Comparison of ENCODE assay signal across 1 cellular context in the genomic region with DNA sequence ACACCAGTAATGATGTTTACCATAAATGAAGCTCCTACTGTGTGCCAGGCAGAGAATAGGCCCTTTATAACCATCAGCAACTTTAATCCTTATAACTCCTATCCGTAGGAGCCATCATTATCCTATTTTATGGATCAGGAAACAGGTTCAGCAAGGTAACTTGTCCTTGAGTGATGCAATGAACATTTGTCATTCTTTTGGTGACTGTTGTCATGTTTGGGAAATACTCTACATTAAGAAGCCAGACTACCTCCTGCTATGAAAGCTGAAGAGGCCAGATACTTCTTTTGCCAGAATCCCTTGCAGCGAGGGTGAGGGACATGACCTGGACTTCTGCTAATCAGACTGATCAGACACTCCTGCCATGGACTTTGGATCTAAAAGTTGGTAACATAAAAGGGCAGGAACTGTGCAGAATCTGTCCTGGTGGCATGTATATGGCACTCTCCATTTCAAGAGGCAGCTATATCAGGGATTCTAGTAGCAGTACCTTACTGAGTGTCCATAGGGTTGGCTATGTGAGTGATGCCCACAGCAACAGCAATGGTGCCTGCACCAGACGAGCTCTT.
TF ChIP-seq lines count a peak whose summit lies in the region.

No MANE protein-coding gene starts in this region.

TF ChIP-seq in HepG2, 621 proteins besides CTCF, POLR2A, EP300 and RAD21:
- TF ChIP-seq, protein P1, sequence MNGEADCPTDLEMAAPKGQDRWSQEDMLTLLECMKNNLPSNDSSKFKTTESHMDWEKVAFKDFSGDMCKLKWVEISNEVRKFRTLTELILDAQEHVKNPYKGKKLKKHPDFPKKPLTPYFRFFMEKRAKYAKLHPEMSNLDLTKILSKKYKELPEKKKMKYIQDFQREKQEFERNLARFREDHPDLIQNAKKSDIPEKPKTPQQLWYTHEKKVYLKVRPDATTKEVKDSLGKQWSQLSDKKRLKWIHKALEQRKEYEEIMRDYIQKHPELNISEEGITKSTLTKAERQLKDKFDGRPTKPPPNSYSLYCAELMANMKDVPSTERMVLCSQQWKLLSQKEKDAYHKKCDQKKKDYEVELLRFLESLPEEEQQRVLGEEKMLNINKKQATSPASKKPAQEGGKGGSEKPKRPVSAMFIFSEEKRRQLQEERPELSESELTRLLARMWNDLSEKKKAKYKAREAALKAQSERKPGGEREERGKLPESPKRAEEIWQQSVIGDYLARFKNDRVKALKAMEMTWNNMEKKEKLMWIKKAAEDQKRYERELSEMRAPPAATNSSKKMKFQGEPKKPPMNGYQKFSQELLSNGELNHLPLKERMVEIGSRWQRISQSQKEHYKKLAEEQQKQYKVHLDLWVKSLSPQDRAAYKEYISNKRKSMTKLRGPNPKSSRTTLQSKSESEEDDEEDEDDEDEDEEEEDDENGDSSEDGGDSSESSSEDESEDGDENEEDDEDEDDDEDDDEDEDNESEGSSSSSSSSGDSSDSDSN (CRISPR knock-in tag; IDR thresholded peaks at IDR 0.05), result no peak
- TF ChIP-seq CEBPG (CRISPR knock-in tag; IDR thresholded peaks at IDR 0.05) (peak; percentile 23; the same call in 1 of the 2 replicates), CEBPB (IDR thresholded peaks at IDR 0.05; ENCODE audit: borderline replicate concordance, low read depth, low read length) (peak; percentile 30; the same call in 1 of the 2 replicates), MTF1 (CRISPR knock-in tag; IDR thresholded peaks at IDR 0.05) (no peak), HNF4A (CRISPR knock-in tag; IDR thresholded peaks at IDR 0.05) (peak; percentile 53; the same call in 1 of the 2 replicates), AGO2 (optimal IDR thresholded peaks at IDR 0.05; ENCODE audit: low read depth, low read length) (no peak), MBNL3 (CRISPR knock-in tag; conservative IDR thresholded peaks at IDR 0.05) (no peak), PCBP2 (optimal IDR thresholded peaks at IDR 0.05; ENCODE audit: low read depth, low read length, poor library complexity, severe bottlenecking) (no peak), SMAD3 (CRISPR knock-in tag; IDR thresholded peaks at IDR 0.05) (no peak), ZMYM4 (CRISPR knock-in tag; IDR thresholded peaks at IDR 0.05) (no peak), ZNF430 (CRISPR knock-in tag; IDR thresholded peaks at IDR 0.05) (no peak), REXO4 (CRISPR knock-in tag; IDR thresholded peaks at IDR 0.05; ENCODE audit: borderline replicate concordance) (no peak), ZNF598 (CRISPR knock-in tag; IDR thresholded peaks at IDR 0.05; ENCODE audit: borderline replicate concordance) (no peak), SP1 (IDR thresholded peaks at IDR 0.05) (no peak), SP1 (CRISPR knock-in tag; IDR thresholded peaks at IDR 0.05) (no peak)
- TF ChIP-seq, protein P2, sequence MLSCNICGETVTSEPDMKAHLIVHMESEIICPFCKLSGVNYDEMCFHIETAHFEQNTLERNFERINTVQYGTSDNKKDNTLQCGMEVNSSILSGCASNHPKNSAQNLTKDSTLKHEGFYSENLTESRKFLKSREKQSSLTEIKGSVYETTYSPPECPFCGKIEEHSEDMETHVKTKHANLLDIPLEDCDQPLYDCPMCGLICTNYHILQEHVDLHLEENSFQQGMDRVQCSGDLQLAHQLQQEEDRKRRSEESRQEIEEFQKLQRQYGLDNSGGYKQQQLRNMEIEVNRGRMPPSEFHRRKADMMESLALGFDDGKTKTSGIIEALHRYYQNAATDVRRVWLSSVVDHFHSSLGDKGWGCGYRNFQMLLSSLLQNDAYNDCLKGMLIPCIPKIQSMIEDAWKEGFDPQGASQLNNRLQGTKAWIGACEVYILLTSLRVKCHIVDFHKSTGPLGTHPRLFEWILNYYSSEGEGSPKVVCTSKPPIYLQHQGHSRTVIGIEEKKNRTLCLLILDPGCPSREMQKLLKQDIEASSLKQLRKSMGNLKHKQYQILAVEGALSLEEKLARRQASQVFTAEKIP (CRISPR knock-in tag; IDR thresholded peaks at IDR 0.05; ENCODE audit: borderline replicate concordance), result no peak
